ENCODE assay signal across 30 cellular contexts in genomic region chr4:39721788-39722187, GRCh38.
"Had no signal": no experiment of that assay in that cellular context is flagged by ENCODE, and none has a peak within 500 bp of the region (broad histone marks: within the 10 kb centered on the region; RNA-seq: fewer than 3 reads in every experiment).

No MANE protein-coding gene starts in this region.

- H3K27ac Mint-ChIP-seq: activated naive CD4-positive, alpha-beta T cell treated with anti-CD3 and anti-CD28 coated beads, Interleukin-2, amount 50 U/mL, for 24 hours; mesothelial cell of epicardium; T-helper 1 cell treated with Interleukin-12 subunit alpha and Interleukin-12 subunit beta and Interleukin-4 antibody, amounts not matched to agents 30 μg/mL and 1 μg/mL, for 36 hours had no signal

- H3K4me1 ChIP-seq: breast epithelium had no signal

- DNase-seq: activated CD4-positive, alpha-beta T cell treated with anti-CD3 and anti-CD28 coated beads for 48 hours; activated CD4-positive, alpha-beta T cell treated with anti-CD3 and anti-CD28 coated beads, Interleukin-2, amount 50 U/mL, for 48 hours; activated gamma-delta T cell treated with Interleukin-2 at 50 U/mL for 16 hours; activated T-cell treated with anti-CD3 and anti-CD28 coated beads, Interleukin-2, amount 50 U/mL, for 4 hours; central memory CD4-positive, alpha-beta T cell; esophagus squamous epithelium; foreskin melanocyte; heart right ventricle; kidney glomerular epithelial cell; left ventricle myocardium superior; mammary epithelial cell; naive thymus-derived CD4-positive, alpha-beta T cell; posterior cingulate gyrus; SK-N-SH; stimulated activated CD4-positive, alpha-beta T cell treated with anti-CD3 and anti-CD28 coated beads, Interleukin-12 subunit alpha, Interleukin-12 subunit beta, amount 100 ng/mL, for 4 hours; stimulated activated CD4-positive, alpha-beta T cell treated with anti-CD3 and anti-CD28 coated beads, Interleukin-4, amount 100 ng/mL, for 1 hour; SW 1271; T1000; WERI-Rb-1 had no signal

- H3K36me3 ChIP-seq: breast epithelium, right lobe of liver had no signal

- H3K4me3 ChIP-seq: breast epithelium, esophagus squamous epithelium, heart right ventricle, right lobe of liver, skin epidermis, suprapubic skin, tibial artery had no signal

- H3K27me3 Mint-ChIP-seq: activated naive CD4-positive, alpha-beta T cell treated with anti-CD3 and anti-CD28 coated beads, Interleukin-2, amount 50 U/mL, for 24 hours; activated T-helper 17 cell treated with anti-CD3 and anti-CD28 coated beads, Interleukin-2, amount 50 U/mL, for 72 hours; naive thymus-derived CD4-positive, alpha-beta T cell had no signal

- H3K9me3 ChIP-seq: breast epithelium, esophagus squamous epithelium, heart right ventricle, right lobe of liver, SK-N-SH, suprapubic skin, tibial artery had no signal

- ATAC-seq: activated CD4-positive, CD25-positive, alpha-beta regulatory T cell treated with anti-CD3 and anti-CD28 coated beads, Interleukin-2, amount 50 U/mL, for 24 hours; activated T-cell treated with anti-CD3 and anti-CD28 coated beads, Interleukin-2, amount 50 U/mL, for 4 hours; activated T-helper 17 cell treated with anti-CD3 and anti-CD28 coated beads, Interleukin-2, amount 50 U/mL, for 72 hours; left ventricle myocardium superior; naive thymus-derived CD4-positive, alpha-beta T cell had no signal

- H3K9ac ChIP-seq: SK-N-SH had no signal

- H3K27me3 ChIP-seq: breast epithelium, esophagus squamous epithelium, heart right ventricle, right lobe of liver, suprapubic skin, tibial artery had no signal

- H3K4me3 Mint-ChIP-seq: activated naive CD4-positive, alpha-beta T cell treated with anti-CD3 and anti-CD28 coated beads, Interleukin-2, amount 50 U/mL, for 24 hours; activated T-cell treated with anti-CD3 and anti-CD28 coated beads, Interleukin-2, amount 50 U/mL, for 4 hours; activated T-helper 17 cell treated with anti-CD3 and anti-CD28 coated beads, Interleukin-2, amount 50 U/mL, for 72 hours; mesothelial cell of epicardium; naive thymus-derived CD4-positive, alpha-beta T cell; T-helper 1 cell treated with Interleukin-12 subunit alpha and Interleukin-12 subunit beta and Interleukin-4 antibody, amounts not matched to agents 30 μg/mL and 1 μg/mL, for 36 hours had no signal

- H3K9me3 Mint-ChIP-seq: activated naive CD4-positive, alpha-beta T cell treated with anti-CD3 and anti-CD28 coated beads, Interleukin-2, amount 50 U/mL, for 24 hours; activated T-cell treated with anti-CD3 and anti-CD28 coated beads, Interleukin-2, amount 50 U/mL, for 4 hours; activated T-helper 17 cell treated with anti-CD3 and anti-CD28 coated beads, Interleukin-2, amount 50 U/mL, for 72 hours; mesothelial cell of epicardium; naive thymus-derived CD4-positive, alpha-beta T cell; T-helper 1 cell treated with Interleukin-12 subunit alpha and Interleukin-12 subunit beta and Interleukin-4 antibody, amounts not matched to agents 30 μg/mL and 1 μg/mL, for 36 hours had no signal

- H3K27ac ChIP-seq: breast epithelium, epithelial cell of prostate, esophagus squamous epithelium, heart right ventricle, right lobe of liver, skin epidermis, suprapubic skin, tibial artery, WERI-Rb-1 had no signal

- H3K4me2 ChIP-seq: SK-N-SH had no signal
